Comparison of ENCODE assay signal across 11 cellular contexts in the genomic region with DNA sequence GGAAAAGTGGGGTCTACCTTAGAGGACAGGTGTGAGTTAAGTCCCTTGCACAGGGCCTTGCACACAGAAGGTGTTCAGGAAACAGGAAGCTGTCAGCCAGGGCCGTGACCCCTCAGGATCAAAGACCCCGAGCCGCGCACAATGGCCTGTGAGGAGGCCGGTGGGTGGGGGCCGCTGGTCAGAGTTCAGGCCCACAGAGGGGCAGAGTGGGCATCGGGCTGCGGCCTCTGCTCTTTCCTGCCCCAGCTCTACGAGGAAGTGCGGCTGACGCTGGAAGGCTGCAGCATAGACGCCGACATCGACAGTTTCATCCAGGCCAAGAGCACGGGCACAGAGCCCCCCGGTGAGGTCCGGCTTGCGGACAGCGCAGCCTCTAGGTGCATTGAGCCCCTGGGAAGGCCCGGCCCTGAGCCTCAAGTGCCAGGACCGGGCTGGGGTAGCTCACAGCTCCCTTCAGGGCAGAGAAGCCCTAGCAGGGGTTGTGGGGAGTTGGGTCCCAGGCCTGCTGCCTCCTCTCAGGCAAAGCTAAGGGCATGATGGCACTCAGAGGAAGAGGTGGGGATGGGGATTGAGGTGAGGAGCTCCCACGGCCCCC. TPM values are rescaled to one million over a fixed set of nuclear protein-coding genes. Genes with fewer than 3 reads are reported as not detected.
A peak's percentile ranks its signal among the peaks of the same experiment; 100 is the strongest.
DNase-seq lines count a peak whose midpoint lies in the region; ATAC-seq, FAIRE-seq and TF ChIP-seq lines count a peak whose summit lies in the region.
"Had no signal": no experiment of that assay in that cellular context is flagged by ENCODE, and none has a peak within 500 bp of the region (broad histone marks: within the 10 kb centered on the region; RNA-seq: fewer than 3 reads in every experiment).

No MANE protein-coding gene starts in this region.

- H3K36me3 ChIP-seq in colonic mucosa = peaks cover 6% of the 10 kb centered on the region
- no peaks in the 10 kb centered on the region for H3K36me3 ChIP-seq in osteoblast (ENCODE audit: insufficient read depth, low read length)

- DNase-seq in A549 (ENCODE audit: low read depth in 1 of 2, low spot score in 1 of 2) (no peak), GM03348 (ENCODE audit: low spot score) (peak; percentile 3), colonic mucosa (peak; percentile 15), osteoblast (ENCODE audit: insufficient read length, low spot score, missing footprints) (peak; percentile 68), hypothalamus (lab: John Stamatoyannopoulos, UW) (no peak), COR-L47 (lab: John Stamatoyannopoulos, UW) (no peak), iPS-NIHi11 (ENCODE audit: low spot score) (no peak)
- DNase-seq: activated CD4-positive, alpha-beta T cell treated with anti-CD3 and anti-CD28 coated beads, Interleukin-2, amount 50 U/mL, for 4 hours; foreskin melanocyte had no signal

- no peak overlapping the region for H3K27ac ChIP-seq in A549
- no peak overlapping the region for H3K27ac ChIP-seq in colonic mucosa
- H3K27ac ChIP-seq in osteoblast (ENCODE audit: low read depth, low read length) = no peak overlapping the region
- H3K27ac ChIP-seq: HL-60 had no signal

- intact Hi-C loops in colonic mucosa (cut with DNase I) = no loop called here

- FAIRE-seq in A549 (lab: Jason Lieb, UNC) = no peak

- CTCF ChIA-PET in A549 (lab: Yijun Ruan, JAX) = interaction anchor here (0.8 to 7.4 kb wide), 5 partner anchors 8 to 71 kb away, joined by 3 to 76 read pairs (median 4); no protein-coding TSS in a partner anchor

- TF ChIP-seq POLR2A in A549 (IDR thresholded peaks at IDR 0.05; ENCODE audit: low read length) = no peak

- no peak overlapping the region for H2AFZ ChIP-seq in osteoblast (ENCODE audit: low read length)

- H3K9ac ChIP-seq in colonic mucosa (ENCODE audit: low read depth in 2 of 2, low read length in 2 of 2) = no peak overlapping the region

- TF ChIP-seq EP300 in A549 (IDR thresholded peaks at IDR 0.05) = no peak

- no peaks in the 10 kb centered on the region for H4K20me1 ChIP-seq in osteoblast (ENCODE audit: insufficient read depth, low read length)

- WGBS in A549 (ENCODE audit: missing lambda C conversion rate) = 92% methylated on average over 21 of the region's 22 CpGs

- no peak for TF ChIP-seq RAD21 in A549 (conservative IDR thresholded peaks at IDR 0.05 in 1 of 2, IDR thresholded peaks at IDR 0.05 in 1 of 2)

- no peak overlapping the region for H3K4me3 ChIP-seq in A549
- no peak overlapping the region for H3K4me3 ChIP-seq in colonic mucosa
- no peak overlapping the region for H3K4me3 ChIP-seq in osteoblast (ENCODE audit: insufficient read depth, low read length)

- H3K9me3 ChIP-seq in A549 (no peaks in the 10 kb centered on the region; the same call in 2 of the 3 replicates), colonic mucosa (no peaks in the 10 kb centered on the region), osteoblast (ENCODE audit: low read depth, low read length) (no peaks in the 10 kb centered on the region)

- no peaks in the 10 kb centered on the region for H3K79me2 ChIP-seq in osteoblast (ENCODE audit: insufficient read depth, low read length)

- POLR2A ChIA-PET in A549 (lab: Yijun Ruan, JAX) = no interaction called here

- H3K4me1 ChIP-seq in A549 = no peaks in the 10 kb centered on the region
- peaks cover 5% of the 10 kb centered on the region for H3K4me1 ChIP-seq in colonic mucosa
- no peaks in the 10 kb centered on the region for H3K4me1 ChIP-seq in osteoblast (ENCODE audit: insufficient read depth, low read length)

- ATAC-seq in A549 (no peak), GM21723 (IDR thresholded peaks at IDR 0.05; ENCODE audit: unreplicated experiment) (no peak)

- no peak overlapping the region for H3K4me2 ChIP-seq in A549
- H3K4me2 ChIP-seq in osteoblast (ENCODE audit: insufficient read depth, low read length) = no peak overlapping the region

- H3K27me3 ChIP-seq in colonic mucosa = no peaks in the 10 kb centered on the region
- no peaks in the 10 kb centered on the region for H3K27me3 ChIP-seq in osteoblast (ENCODE audit: insufficient read depth, low read length)

- TF ChIP-seq CTCF in A549 (IDR thresholded peaks at IDR 0.05) = no peak
- no peak for TF ChIP-seq CTCF in colonic mucosa (IDR thresholded peaks at IDR 0.05)
- no peak for TF ChIP-seq CTCF in osteoblast (IDR thresholded peaks at IDR 0.05; ENCODE audit: extremely low read depth, low read depth, low read length)

TF ChIP-seq in A549, 52 proteins besides CTCF, POLR2A, EP300 and RAD21:
- TF ChIP-seq, protein P1, sequence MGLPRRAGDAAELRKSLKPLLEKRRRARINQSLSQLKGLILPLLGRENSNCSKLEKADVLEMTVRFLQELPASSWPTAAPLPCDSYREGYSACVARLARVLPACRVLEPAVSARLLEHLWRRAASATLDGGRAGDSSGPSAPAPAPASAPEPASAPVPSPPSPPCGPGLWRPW (IDR thresholded peaks at IDR 0.05) = no peak
- TF ChIP-seq NFE2L2 (conservative IDR thresholded peaks at IDR 0.05; ENCODE audit: low read length) (no peak), RCOR1 (IDR thresholded peaks at IDR 0.05; ENCODE audit: low read depth, low read length) (no peak), FOSL2 (IDR thresholded peaks at IDR 0.05) (no peak), FOSL2 (CRISPR knock-in tag; IDR thresholded peaks at IDR 0.05) (no peak), MAFK (IDR thresholded peaks at IDR 0.05; ENCODE audit: partially characterized antibody) (peak; percentile 81)
- TF ChIP-seq, protein P2, sequence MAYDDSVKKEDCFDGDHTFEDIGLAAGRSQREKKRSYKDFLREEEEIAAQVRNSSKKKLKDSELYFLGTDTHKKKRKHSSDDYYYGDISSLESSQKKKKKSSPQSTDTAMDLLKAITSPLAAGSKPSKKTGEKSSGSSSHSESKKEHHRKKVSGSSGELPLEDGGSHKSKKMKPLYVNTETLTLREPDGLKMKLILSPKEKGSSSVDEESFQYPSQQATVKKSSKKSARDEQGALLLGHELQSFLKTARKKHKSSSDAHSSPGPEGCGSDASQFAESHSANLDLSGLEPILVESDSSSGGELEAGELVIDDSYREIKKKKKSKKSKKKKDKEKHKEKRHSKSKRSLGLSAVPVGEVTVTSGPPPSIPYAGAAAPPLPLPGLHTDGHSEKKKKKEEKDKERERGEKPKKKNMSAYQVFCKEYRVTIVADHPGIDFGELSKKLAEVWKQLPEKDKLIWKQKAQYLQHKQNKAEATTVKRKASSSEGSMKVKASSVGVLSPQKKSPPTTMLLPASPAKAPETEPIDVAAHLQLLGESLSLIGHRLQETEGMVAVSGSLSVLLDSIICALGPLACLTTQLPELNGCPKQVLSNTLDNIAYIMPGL (CRISPR knock-in tag; IDR thresholded peaks at IDR 0.05; ENCODE audit: borderline replicate concordance) = no peak

RNA-seq across cellular contexts. Expression of a gene that starts 37.2 kb away (rescaled TPM):
- polyA plus RNA-seq in A549 (2011; rRNA removed) (not detected in 2 replicates), A549 (2017; fragmentation: RNase III; extraction: RNeasy Plus Mini Kit Qiagen cat#74134 plus additional on column Dnase treatment) (not detected in 3 replicates)
- polyA plus RNA-seq in A549 (2012; cell fraction: cytosol; rRNA removed) = 0.04 TPM in 1 of 2 replicates, not detected in the other
- polyA plus RNA-seq in A549 (2012; cell fraction: nucleus; rRNA removed) = 0.12 TPM in 1 of 2 replicates, not detected in the other
- not detected in 2 replicates for polyA minus RNA-seq in A549 (2011; rRNA and poly(A)+ RNA removed)
- total RNA-seq in colonic mucosa (1 to 10 TPM; 3.7 to 4.2 TPM), osteoblast (not detected in 2 replicates)

RNA-seq across cellular contexts. Expression of a gene that starts 38.8 kb away (rescaled TPM):
- polyA plus RNA-seq in A549 (2011; rRNA removed) = 636 and 680 TPM in 2 replicates
- polyA plus RNA-seq in A549 (2012; cell fraction: cytosol; rRNA removed) = 274 and 327 TPM in 2 replicates
- polyA plus RNA-seq in A549 (2012; cell fraction: nucleus; rRNA removed) = 188 and 204 TPM in 2 replicates
- polyA plus RNA-seq in A549 (2017; fragmentation: RNase III; extraction: RNeasy Plus Mini Kit Qiagen cat#74134 plus additional on column Dnase treatment) = 299 to 362 TPM (median 352 TPM) in 3 replicates
- polyA minus RNA-seq in A549 (2011; rRNA and poly(A)+ RNA removed) = 343 and 403 TPM in 2 replicates
- total RNA-seq in colonic mucosa = 100 to 1,000 TPM; 594 to 841 TPM
- 203 and 235 TPM in 2 replicates for total RNA-seq in osteoblast

Comparison
In these comparisons a context has a peak if more than half of its experiments do, and no peak if none do; other contexts are left out.
1. DNase-seq: peak in GM03348 (single experiment), colonic mucosa (single experiment) and osteoblast (single experiment); none in A549 (0 of 2), hypothalamus (0 of 51), COR-L47 (single experiment) and iPS-NIHi11 (single experiment).